Comparison of ENCODE assay signal across 8 cellular contexts in the genomic region with DNA sequence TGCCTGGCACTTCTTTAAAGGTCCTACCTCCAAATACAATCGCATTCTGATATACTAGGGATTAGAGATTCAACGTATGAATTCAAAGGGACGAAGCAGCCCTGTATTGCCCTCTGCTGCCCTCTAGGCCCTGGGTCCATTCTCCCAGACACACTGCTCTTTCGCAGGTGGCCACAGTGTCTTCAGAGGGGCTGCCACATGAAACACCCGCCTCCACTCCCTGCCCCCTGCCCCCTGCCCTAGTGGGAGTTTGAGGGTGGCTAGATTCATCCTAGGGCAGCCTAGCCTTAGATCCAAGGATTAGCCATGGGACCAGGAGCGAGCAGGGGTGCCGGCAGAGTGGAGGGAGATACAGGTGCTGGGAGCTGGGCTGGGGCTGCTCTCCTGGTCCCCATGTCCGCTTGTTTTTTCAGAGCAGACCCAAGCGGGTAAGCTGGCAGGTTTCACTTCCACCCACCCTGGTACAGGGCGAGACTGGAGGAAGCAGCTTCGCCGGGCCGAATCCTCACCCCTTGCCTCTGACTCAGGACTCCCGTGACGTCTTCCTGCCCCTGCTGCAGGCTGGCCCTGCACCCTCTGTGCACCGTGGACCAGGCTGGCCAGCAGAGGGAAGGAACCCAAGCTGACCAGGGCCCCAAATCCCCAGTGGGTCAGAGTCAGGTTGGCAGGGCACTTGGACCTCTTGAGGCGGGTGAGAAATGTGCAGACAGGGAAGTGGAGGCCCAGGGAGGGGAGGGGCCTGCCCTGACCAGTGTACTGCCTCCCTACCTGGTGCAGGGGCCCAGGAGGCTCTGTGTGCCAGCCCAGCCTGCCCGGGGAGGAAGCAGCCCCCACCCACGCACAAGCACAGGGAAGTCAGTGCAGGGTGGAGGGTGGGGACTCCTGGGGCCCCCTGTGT. TPM values are rescaled to one million over a fixed set of nuclear protein-coding genes. Genes with fewer than 3 reads are reported as not detected.
A peak's percentile ranks its signal among the peaks of the same experiment; 100 is the strongest.
DNase-seq lines count a peak whose midpoint lies in the region; ATAC-seq and TF ChIP-seq lines count a peak whose summit lies in the region.

No MANE protein-coding gene starts in this region.

- in situ Hi-C loops in GM13977 (cut with MboI; ENCODE audit: low pct_unique_long_range_greater_than_20kb, low sequenced_read_pairs, unreplicated experiment) = loop anchor here (10.0 kb wide), 2 partner anchors 232 to 772 kb away; no protein-coding TSS in a partner anchor

- TF ChIP-seq CTCF in GM13977 (IDR thresholded peaks at IDR 0.05; ENCODE audit: extremely low read depth, insufficient read depth, missing control alignments) = peak; percentile 59

- intact Hi-C loops in Right ventricle myocardium inferior (cut with DNase I) = no loop called here

- ATAC-seq in Right ventricle myocardium inferior = peak; percentile 44
- ATAC-seq in GM18867 (IDR thresholded peaks at IDR 0.05; ENCODE audit: unreplicated experiment) = no peak
- no peak for ATAC-seq in GM21528 (IDR thresholded peaks at IDR 0.05; ENCODE audit: low FRiP score, unreplicated experiment)

- DNase-seq in GM13977 (ENCODE audit: low spot score) (peak; percentile 43), NAMALWA (ENCODE audit: low spot score) (peak; percentile 87), Right ventricle myocardium inferior (ENCODE audit: missing footprints) (peak; percentile 91), retina (peak; percentile 20), NCI-H1105 (lab: John Stamatoyannopoulos, UW) (no peak)
- peak; percentile 79 for DNase-seq in activated CD8-positive, alpha-beta memory T cell treated with anti-CD3 and anti-CD28 coated beads for 24 hours

RNA-seq across cellular contexts. Expression of gene HMOX1, which starts 28.4 kb away (rescaled TPM):
- total RNA-seq in Right ventricle myocardium inferior = 7.4 TPM

RNA-seq across cellular contexts. Expression of gene MCM5, which starts 47.5 kb away (rescaled TPM):
- total RNA-seq in Right ventricle myocardium inferior = 13.6 TPM

RNA-seq across cellular contexts. Expression of gene TOM1, which starts 52.8 kb away (rescaled TPM):
- total RNA-seq in Right ventricle myocardium inferior = 62.5 TPM
